In the genomic region with DNA sequence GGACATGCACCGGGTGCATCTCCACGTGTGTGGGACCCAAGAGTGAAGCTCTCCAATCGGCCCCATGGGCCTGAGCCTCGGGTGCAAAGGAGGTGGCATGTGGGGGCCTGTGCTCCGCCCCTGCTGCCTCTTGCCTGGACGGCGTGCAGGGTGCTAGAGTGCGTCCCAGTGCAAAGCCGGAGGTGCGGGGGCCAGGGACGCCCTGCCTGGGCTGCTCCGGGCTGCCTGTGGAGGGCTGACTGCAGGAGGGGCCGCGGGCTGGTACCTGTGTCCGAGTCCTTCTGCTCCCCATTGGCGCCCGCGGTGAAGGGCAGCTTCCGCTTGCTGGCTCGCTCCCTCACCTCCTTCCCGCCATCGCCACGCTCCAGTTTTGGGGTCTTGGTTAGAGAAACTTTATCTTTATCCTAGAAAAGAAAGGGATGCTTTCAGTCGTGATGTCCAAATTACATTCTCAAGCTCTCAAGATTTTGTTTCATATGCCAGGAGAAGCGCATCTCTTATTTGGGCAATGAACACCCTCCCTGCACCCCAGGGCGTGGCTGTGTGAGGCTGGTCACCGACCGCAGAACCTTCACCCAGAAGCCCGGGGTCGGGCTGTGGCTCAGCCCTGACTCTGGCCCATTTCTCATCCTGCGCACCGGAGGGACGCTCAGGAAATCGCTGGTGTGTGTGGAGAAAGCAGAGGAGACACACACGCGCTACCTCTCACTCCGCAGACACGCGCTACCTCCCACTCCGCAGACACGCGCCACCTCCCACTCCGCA, we compare ENCODE assay signal across 28 cellular contexts.
"Had no signal": no experiment of that assay in that cellular context is flagged by ENCODE, and none has a peak within 500 bp of the region (broad histone marks: within the 10 kb centered on the region; RNA-seq: fewer than 3 reads in every experiment).

No MANE protein-coding gene starts in this region.

- H3K9ac ChIP-seq: neural progenitor cell had no signal

- H3K4me2 ChIP-seq: neural progenitor cell, smooth muscle cell had no signal

- ATAC-seq: activated CD4-positive, CD25-positive, alpha-beta regulatory T cell treated with anti-CD3 and anti-CD28 coated beads, Interleukin-2, amount 50 U/mL, for 24 hours; activated naive CD8-positive, alpha-beta T cell treated with anti-CD3 and anti-CD28 coated beads, Interleukin-2, amount 50 U/mL, for 24 hours; foreskin keratinocyte; naive thymus-derived CD4-positive, alpha-beta T cell; stimulated activated memory B cell treated with anti-CD40 and anti-IgM and Interleukin-4, amounts not matched to agents 10 μg/mL and 1 μg/mL and 100 μg/mL, for 72 hours; T-helper 17 cell had no signal

- H2AFZ ChIP-seq: neural progenitor cell had no signal

- DNase-seq: activated CD4-positive, alpha-beta memory T cell treated with anti-CD3 and anti-CD28 coated beads, Interleukin-2, amount 10 ng/mL, durations not matched to agents 7 days and 5 days; activated CD4-positive, alpha-beta T cell treated with anti-CD3 and anti-CD28 coated beads, Interleukin-2, amount 10 ng/mL, durations not matched to agents 24 days and 14 days; activated naive CD8-positive, alpha-beta T cell treated with anti-CD3 and anti-CD28 coated beads, Interleukin-2, amount 50 U/mL, for 24 hours; amygdala; central memory CD4-positive, alpha-beta T cell; effector CD4-positive, alpha-beta T cell; foreskin keratinocyte; midbrain; naive thymus-derived CD4-positive, alpha-beta T cell; sigmoid colon; stimulated activated CD4-positive, alpha-beta T cell treated with anti-CD3 and anti-CD28 coated beads, Interleukin-1b, Interleukin-23, amount 100 ng/mL, for 48 hours; stimulated activated CD4-positive, alpha-beta T cell treated with anti-CD3 and anti-CD28 coated beads, Interleukin-4, amount 100 ng/mL, for 4 hours; stimulated activated CD8-positive, alpha-beta memory T cell treated with anti-CD3 and anti-CD28 coated beads, Interleukin-4, amount 100 ng/mL, for 48 hours; stomach; T-helper 17 cell; T1000; thyroid gland; upper lobe of left lung; WERI-Rb-1 had no signal

- H3K27me3 Mint-ChIP-seq: activated CD4-positive, alpha-beta memory T cell treated with anti-CD3 and anti-CD28 coated beads, Interleukin-2, amount 10 ng/mL, durations not matched to agents 7 days and 5 days; activated CD4-positive, alpha-beta T cell treated with anti-CD3 and anti-CD28 coated beads, Interleukin-2, amount 10 ng/mL, durations not matched to agents 24 days and 14 days; activated naive CD4-positive, alpha-beta T cell treated with anti-CD3 and anti-CD28 coated beads, Interleukin-2, amount 50 U/mL, for 24 hours; activated naive CD8-positive, alpha-beta T cell treated with anti-CD3 and anti-CD28 coated beads, Interleukin-2, amount 50 U/mL, for 24 hours; dendritic cell treated with granulocyte-macrophage colony-stimulating factor and Interleukin-4, amounts not matched to agents 40 ng/mL and 50 ng/mL, for 4 days; naive thymus-derived CD4-positive, alpha-beta T cell; stimulated activated memory B cell treated with anti-CD40 and anti-IgM and Interleukin-4, amounts not matched to agents 10 μg/mL and 1 μg/mL and 100 μg/mL, for 72 hours; T-helper 17 cell had no signal

- H3K4me3 Mint-ChIP-seq: activated CD4-positive, alpha-beta memory T cell treated with anti-CD3 and anti-CD28 coated beads, Interleukin-2, amount 10 ng/mL, durations not matched to agents 7 days and 5 days; activated CD4-positive, alpha-beta T cell treated with anti-CD3 and anti-CD28 coated beads, Interleukin-2, amount 10 ng/mL, durations not matched to agents 24 days and 14 days; activated naive CD4-positive, alpha-beta T cell treated with anti-CD3 and anti-CD28 coated beads, Interleukin-2, amount 50 U/mL, for 24 hours; activated naive CD8-positive, alpha-beta T cell treated with anti-CD3 and anti-CD28 coated beads, Interleukin-2, amount 50 U/mL, for 24 hours; dendritic cell treated with granulocyte-macrophage colony-stimulating factor and Interleukin-4, amounts not matched to agents 40 ng/mL and 50 ng/mL, for 4 days; neural progenitor cell; stimulated activated memory B cell treated with anti-CD40 and anti-IgM and Interleukin-4, amounts not matched to agents 10 μg/mL and 1 μg/mL and 100 μg/mL, for 72 hours; T-helper 17 cell had no signal

- H3K9me3 Mint-ChIP-seq: activated CD4-positive, alpha-beta memory T cell treated with anti-CD3 and anti-CD28 coated beads, Interleukin-2, amount 10 ng/mL, durations not matched to agents 7 days and 5 days; activated CD4-positive, alpha-beta T cell treated with anti-CD3 and anti-CD28 coated beads, Interleukin-2, amount 10 ng/mL, durations not matched to agents 24 days and 14 days; activated naive CD4-positive, alpha-beta T cell treated with anti-CD3 and anti-CD28 coated beads, Interleukin-2, amount 50 U/mL, for 24 hours; activated naive CD8-positive, alpha-beta T cell treated with anti-CD3 and anti-CD28 coated beads, Interleukin-2, amount 50 U/mL, for 24 hours; activated T-helper 2 cell treated with anti-CD3 and anti-CD28 coated beads, Interferon-gamma antibody, Interleukin-2, Interleukin-4, amounts not matched to agents 10 μg/mL and 5 μg/mL and 100 μg/mL, durations not matched to agents 14 hours and 24 hours and 36 hours; dendritic cell treated with granulocyte-macrophage colony-stimulating factor and Interleukin-4, amounts not matched to agents 40 ng/mL and 50 ng/mL, for 4 days; stimulated activated memory B cell treated with anti-CD40 and anti-IgM and Interleukin-4, amounts not matched to agents 10 μg/mL and 1 μg/mL and 100 μg/mL, for 72 hours had no signal

- H3K27me3 ChIP-seq: esophagus muscularis mucosa, foreskin keratinocyte, neural progenitor cell, sigmoid colon, stomach, thyroid gland, upper lobe of left lung, vagina had no signal

- H3K9me3 ChIP-seq: esophagus muscularis mucosa, sigmoid colon, stomach, thyroid gland, upper lobe of left lung, vagina had no signal

- H3K4me3 ChIP-seq: esophagus muscularis mucosa, neural progenitor cell, sigmoid colon, smooth muscle cell, stomach, thyroid gland, upper lobe of left lung, vagina had no signal

- H3K27ac Mint-ChIP-seq: activated naive CD8-positive, alpha-beta T cell treated with anti-CD3 and anti-CD28 coated beads, Interleukin-2, amount 50 U/mL, for 24 hours; dendritic cell treated with granulocyte-macrophage colony-stimulating factor and Interleukin-4, amounts not matched to agents 40 ng/mL and 50 ng/mL, for 4 days; stimulated activated memory B cell treated with anti-CD40 and anti-IgM and Interleukin-4, amounts not matched to agents 10 μg/mL and 1 μg/mL and 100 μg/mL, for 72 hours; T-helper 17 cell had no signal

- H3K36me3 ChIP-seq: neural progenitor cell, WERI-Rb-1 had no signal

- H3K4me1 ChIP-seq: neural progenitor cell, thyroid gland had no signal

- H3K27ac ChIP-seq: esophagus muscularis mucosa, foreskin keratinocyte, neural progenitor cell, sigmoid colon, stomach, thyroid gland, upper lobe of left lung, vagina, WERI-Rb-1 had no signal
